3 cellular contexts compared by ENCODE assay signal in genomic region chr19:37355901-37356300, GRCh38.
TF ChIP-seq lines count a peak whose summit lies in the region.

No MANE protein-coding gene starts in this region.

TF ChIP-seq in liver, 16 proteins besides CTCF, POLR2A, EP300 and RAD21:
- TF ChIP-seq NR2F2 (IDR thresholded peaks at IDR 0.05), result no peak
- TF ChIP-seq REST (IDR thresholded peaks at IDR 0.05), result no peak
- no peak for TF ChIP-seq SP1 (IDR thresholded peaks at IDR 0.05)
- no peak for TF ChIP-seq YY1 (IDR thresholded peaks at IDR 0.05)
- TF ChIP-seq, protein P1, sequence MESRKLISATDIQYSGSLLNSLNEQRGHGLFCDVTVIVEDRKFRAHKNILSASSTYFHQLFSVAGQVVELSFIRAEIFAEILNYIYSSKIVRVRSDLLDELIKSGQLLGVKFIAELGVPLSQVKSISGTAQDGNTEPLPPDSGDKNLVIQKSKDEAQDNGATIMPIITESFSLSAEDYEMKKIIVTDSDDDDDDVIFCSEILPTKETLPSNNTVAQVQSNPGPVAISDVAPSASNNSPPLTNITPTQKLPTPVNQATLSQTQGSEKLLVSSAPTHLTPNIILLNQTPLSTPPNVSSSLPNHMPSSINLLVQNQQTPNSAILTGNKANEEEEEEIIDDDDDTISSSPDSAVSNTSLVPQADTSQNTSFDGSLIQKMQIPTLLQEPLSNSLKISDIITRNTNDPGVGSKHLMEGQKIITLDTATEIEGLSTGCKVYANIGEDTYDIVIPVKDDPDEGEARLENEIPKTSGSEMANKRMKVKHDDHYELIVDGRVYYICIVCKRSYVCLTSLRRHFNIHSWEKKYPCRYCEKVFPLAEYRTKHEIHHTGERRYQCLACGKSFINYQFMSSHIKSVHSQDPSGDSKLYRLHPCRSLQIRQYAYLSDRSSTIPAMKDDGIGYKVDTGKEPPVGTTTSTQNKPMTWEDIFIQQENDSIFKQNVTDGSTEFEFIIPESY (IDR thresholded peaks at IDR 0.05), result no peak
- TF ChIP-seq TAF1 (conservative IDR thresholded peaks at IDR 0.05), result no peak
- no peak for TF ChIP-seq JUND (IDR thresholded peaks at IDR 0.05)
- no peak for TF ChIP-seq FOXA1 (IDR thresholded peaks at IDR 0.05)
- no peak for TF ChIP-seq ATF3 (IDR thresholded peaks at IDR 0.05)
- TF ChIP-seq RXRA (IDR thresholded peaks at IDR 0.05), result no peak
- no peak for TF ChIP-seq GABPA (IDR thresholded peaks at IDR 0.05 in 1 of 2, conservative IDR thresholded peaks at IDR 0.05 in 1 of 2)
- TF ChIP-seq HNF4A (conservative IDR thresholded peaks at IDR 0.05), result no peak
- TF ChIP-seq, protein P2, sequence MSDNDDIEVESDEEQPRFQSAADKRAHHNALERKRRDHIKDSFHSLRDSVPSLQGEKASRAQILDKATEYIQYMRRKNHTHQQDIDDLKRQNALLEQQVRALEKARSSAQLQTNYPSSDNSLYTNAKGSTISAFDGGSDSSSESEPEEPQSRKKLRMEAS (IDR thresholded peaks at IDR 0.05), result no peak
- no peak for TF ChIP-seq FOXA2 (IDR thresholded peaks at IDR 0.05)
- TF ChIP-seq HNF4G (IDR thresholded peaks at IDR 0.05), result no peak
- no peak for TF ChIP-seq EGR1 (IDR thresholded peaks at IDR 0.05; ENCODE audit: low read depth in 2 of 2)

TF ChIP-seq in HepG2, 621 proteins besides CTCF, POLR2A, EP300 and RAD21:
- TF ChIP-seq REXO4 (CRISPR knock-in tag; IDR thresholded peaks at IDR 0.05; ENCODE audit: borderline replicate concordance), result no peak
- TF ChIP-seq NBN (conservative IDR thresholded peaks at IDR 0.05), result no peak
- TF ChIP-seq ATRX (CRISPR knock-in tag; IDR thresholded peaks at IDR 0.05; ENCODE audit: borderline replicate concordance), result no peak
- TF ChIP-seq ZUFSP (CRISPR knock-in tag; IDR thresholded peaks at IDR 0.05; ENCODE audit: borderline replicate concordance), result no peak

TF ChIP-seq in HEK293, 187 proteins besides CTCF, POLR2A, EP300 and RAD21:
- TF ChIP-seq ZFP41 (tag by site-specific recombination; IDR thresholded peaks at IDR 0.05; ENCODE audit: borderline replicate concordance), result no peak
- TF ChIP-seq ZNF146 (tag by site-specific recombination; IDR thresholded peaks at IDR 0.05), result peak; percentile 97
TF ChIP-seq in HEK293: peak in this region for 1.
